In the genomic region with DNA sequence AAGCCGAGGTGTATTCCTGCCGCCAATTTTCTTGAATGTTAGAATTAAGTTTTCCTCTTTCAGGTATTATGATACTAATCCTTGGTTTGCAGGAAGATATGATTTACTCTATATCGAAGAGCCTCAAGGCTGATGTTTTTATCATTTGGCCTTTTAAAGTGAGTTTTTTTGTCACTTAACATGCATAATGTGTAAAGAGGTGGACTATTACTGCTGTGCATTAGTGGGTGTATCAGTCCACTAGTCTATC, we compare ENCODE assay signal across 7 cellular contexts. TPM values are rescaled to one million over a fixed set of nuclear protein-coding genes. Genes with fewer than 3 reads are reported as not detected.
DNase-seq lines count a peak whose midpoint lies in the region; ATAC-seq and TF ChIP-seq lines count a peak whose summit lies in the region.

No MANE protein-coding gene starts in this region.

- TF ChIP-seq CTCF in ascending aorta (IDR thresholded peaks at IDR 0.05): no peak

- peaks cover 0 to 2% of the 10 kb centered on the region in 2 donors for H3K4me1 ChIP-seq in ascending aorta
- H3K4me1 ChIP-seq in mononuclear cell (ENCODE audit: insufficient read depth, low read length): peaks cover 11% of the 10 kb centered on the region

- no peaks in the 10 kb centered on the region for H3K9me3 ChIP-seq in ascending aorta
- no peaks in the 10 kb centered on the region for H3K9me3 ChIP-seq in mononuclear cell (ENCODE audit: low read depth, low read length)

- H3K36me3 ChIP-seq in ascending aorta: no peaks in the 10 kb centered on the region

- intact Hi-C loops in ascending aorta (cut with DNase I): loop anchor here (5.0 to 10.0 kb wide), 3 partner anchors 88 to 951 kb away; a partner anchor contains a TSS

- H3K27ac ChIP-seq in ascending aorta: peak overlapping the region; percentile 95

- peak; percentile 9 for ATAC-seq in GM19351 (IDR thresholded peaks at IDR 0.05; ENCODE audit: unreplicated experiment)
- ATAC-seq in HG03139 (IDR thresholded peaks at IDR 0.05; ENCODE audit: unreplicated experiment): peak; percentile 9
- ATAC-seq in GM19467 (IDR thresholded peaks at IDR 0.05; ENCODE audit: unreplicated experiment): no peak

- DNase-seq in ascending aorta (ENCODE audit: low spot score in 2 of 2): no peak
- no peak for DNase-seq in AG08395 (ENCODE audit: low spot score)
- no peak for DNase-seq in DMS 273 (lab: John Stamatoyannopoulos, UW; ENCODE audit: unreplicated experiment)

- H3K4me3 ChIP-seq in ascending aorta: peak overlapping the region; percentile 51 to 70
- peak overlapping the region; percentile 80 for H3K4me3 ChIP-seq in mononuclear cell (ENCODE audit: low read length)

- H3K27me3 ChIP-seq in ascending aorta (no peaks in the 10 kb centered on the region), mononuclear cell (ENCODE audit: insufficient read depth, low read length) (no peaks in the 10 kb centered on the region)

RNA-seq across cellular contexts. Expression of a gene that starts 11.1 kb away (rescaled TPM):
- 80.6 TPM for total RNA-seq in ascending aorta
- 221 TPM for total RNA-seq in mononuclear cell
